ENCODE assay signal across 28 cellular contexts in genomic region chr15:82021021-82021420, GRCh38. TPM values are rescaled to one million over a fixed set of nuclear protein-coding genes. Genes with fewer than 3 reads are reported as not detected.
DNase-seq lines count a peak whose midpoint lies in the region; ATAC-seq, FAIRE-seq and TF ChIP-seq lines count a peak whose summit lies in the region.
"Had no signal": no experiment of that assay in that cellular context is flagged by ENCODE, and none has a peak within 500 bp of the region (broad histone marks: within the 10 kb centered on the region; RNA-seq: fewer than 3 reads in every experiment).

No MANE protein-coding gene starts in this region.

- H3K9me1 ChIP-seq in keratinocyte (ENCODE audit: control insufficient read depth, extremely low read depth, insufficient read depth, low read length), result no peaks in the 10 kb centered on the region

- dilution Hi-C loops in keratinocyte (cut with MboI; ENCODE audit: extremely low pct_ligation_motif_present, low sequenced_read_pairs), result no loop called here

- intact Hi-C loops in CD4-positive, alpha-beta memory T cell (cut with micrococcal nuclease), result no loop called here

- no peak overlapping the region for H3K4me3 Mint-ChIP-seq in GM23338
- H3K4me3 Mint-ChIP-seq in CD4-positive, alpha-beta memory T cell, result no peak overlapping the region
- H3K4me3 Mint-ChIP-seq: activated CD4-positive, alpha-beta T cell treated with anti-CD3 and anti-CD28 coated beads, Interleukin-2, amount 10 ng/mL, durations not matched to agents 24 days and 14 days; activated naive CD4-positive, alpha-beta T cell treated with anti-CD3 and anti-CD28 coated beads for 36 hours had no signal

- H3K4me3 ChIP-seq in GM23338 (no peak overlapping the region), keratinocyte (ENCODE audit: control insufficient read depth in 2 of 3, extremely low read depth in 1 of 3, insufficient read depth in 2 of 3, low read depth in 1 of 3, low read length in 3 of 3) (no peak overlapping the region)
- no peak overlapping the region for H3K4me3 ChIP-seq in CD4-positive, alpha-beta memory T cell (ENCODE audit: low read length in 2 of 2)
- H3K4me3 ChIP-seq: cardiac muscle cell, coronary artery, esophagus muscularis mucosa, gastrocnemius medialis, SK-N-MC, testis had no signal

- CTCF ChIA-PET in CD4-positive, alpha-beta memory T cell (lab: Charles Lee; ENCODE audit: partially characterized antibody), result no interaction called here

- H3K4me2 ChIP-seq in GM23338, result no peak overlapping the region
- H3K4me2 ChIP-seq in keratinocyte (ENCODE audit: control insufficient read depth, extremely low read depth, insufficient read depth, low read depth, low read length), result no peak overlapping the region

- H3K27me3 ChIP-seq in GM23338 (ENCODE audit: insufficient read depth), result no peaks in the 10 kb centered on the region
- H3K27me3 ChIP-seq in keratinocyte (ENCODE audit: control insufficient read depth, extremely low read depth, insufficient read depth, low read length), result peaks cover 8% of the 10 kb centered on the region
- no peaks in the 10 kb centered on the region for H3K27me3 ChIP-seq in CD4-positive, alpha-beta memory T cell (ENCODE audit: insufficient read depth, low read length)
- H3K27me3 ChIP-seq: cardiac muscle cell, esophagus muscularis mucosa, gastrocnemius medialis, testis had no signal

- H3K79me2 ChIP-seq in GM23338 (replicated peaks; ENCODE audit: insufficient read depth) (no peaks in the 10 kb centered on the region), keratinocyte (ENCODE audit: control insufficient read depth, insufficient read depth, low read length) (no peaks in the 10 kb centered on the region)

- H3K9ac ChIP-seq in keratinocyte (ENCODE audit: control insufficient read depth, extremely low read depth, insufficient read depth, low read length), result no peak overlapping the region

- H3K9me3 ChIP-seq in keratinocyte (ENCODE audit: control insufficient read depth, low read depth, low read length), result no peaks in the 10 kb centered on the region
- no peaks in the 10 kb centered on the region for H3K9me3 ChIP-seq in CD4-positive, alpha-beta memory T cell (ENCODE audit: control insufficient read depth in 1 of 2, low read length in 2 of 2)
- H3K9me3 ChIP-seq: esophagus muscularis mucosa, gastrocnemius medialis, testis had no signal

- H3K27ac ChIP-seq in GM23338 (ENCODE audit: low read depth), result no peak overlapping the region
- no peak overlapping the region for H3K27ac ChIP-seq in keratinocyte (ENCODE audit: control insufficient read depth, insufficient read depth, low read length)
- H3K27ac ChIP-seq in CD4-positive, alpha-beta memory T cell (ENCODE audit: low read depth, low read length), result no peak overlapping the region
- H3K27ac ChIP-seq: cardiac muscle cell, coronary artery, esophagus muscularis mucosa, gastrocnemius medialis, SK-N-MC, testis had no signal

- H3F3A ChIP-seq in GM23338 (replicated peaks; ENCODE audit: low read depth), result no peaks in the 10 kb centered on the region

- H3K27ac Mint-ChIP-seq in GM23338, result no peak overlapping the region
- no peak overlapping the region for H3K27ac Mint-ChIP-seq in CD4-positive, alpha-beta memory T cell
- H3K27ac Mint-ChIP-seq: activated CD4-positive, alpha-beta T cell treated with anti-CD3 and anti-CD28 coated beads, Interleukin-2, amount 10 ng/mL, durations not matched to agents 24 days and 14 days; activated naive CD4-positive, alpha-beta T cell treated with anti-CD3 and anti-CD28 coated beads for 36 hours had no signal

- H3K36me3 ChIP-seq in GM23338 (ENCODE audit: insufficient read depth) (no peaks in the 10 kb centered on the region), keratinocyte (ENCODE audit: control insufficient read depth in 2 of 2, extremely low read depth in 1 of 2, insufficient read depth in 2 of 2, low read length in 2 of 2) (no peaks in the 10 kb centered on the region)
- no peaks in the 10 kb centered on the region for H3K36me3 ChIP-seq in CD4-positive, alpha-beta memory T cell (ENCODE audit: insufficient read depth, low read length)
- H3K36me3 ChIP-seq: cardiac muscle cell, esophagus muscularis mucosa, gastrocnemius medialis had no signal

- H4K20me1 ChIP-seq in GM23338 (replicated peaks; ENCODE audit: insufficient read depth), result no peaks in the 10 kb centered on the region
- H4K20me1 ChIP-seq in keratinocyte (ENCODE audit: control insufficient read depth, extremely low read depth, insufficient read depth, low read length), result no peaks in the 10 kb centered on the region

- TF ChIP-seq CTCF in GM23338 (conservative IDR thresholded peaks at IDR 0.05; ENCODE audit: low read depth in 2 of 2) (no peak), keratinocyte (optimal IDR thresholded peaks at IDR 0.05 in 1 of 3, IDR thresholded peaks at IDR 0.05 in 1 of 3, conservative IDR thresholded peaks at IDR 0.05 in 1 of 3; ENCODE audit: extremely low read depth in 1 of 3, insufficient read depth in 2 of 3, low read length in 3 of 3) (no peak)

- no peaks in the 10 kb centered on the region for H3K9me3 Mint-ChIP-seq in GM23338
- H3K9me3 Mint-ChIP-seq in CD4-positive, alpha-beta memory T cell, result peaks cover 0 to 4% (median 0%) of the 10 kb centered on the region in 8 donors
- H3K9me3 Mint-ChIP-seq: activated CD4-positive, alpha-beta T cell treated with anti-CD3 and anti-CD28 coated beads, Interleukin-2, amount 10 ng/mL, durations not matched to agents 24 days and 14 days; activated naive CD4-positive, alpha-beta T cell treated with anti-CD3 and anti-CD28 coated beads for 36 hours had no signal

- no peak for ATAC-seq in GM23338
- ATAC-seq: gastrocnemius medialis, sciatic nerve had no signal

- H3K36me3 Mint-ChIP-seq in GM23338 (ENCODE audit: low read depth), result no peaks in the 10 kb centered on the region
- no peaks in the 10 kb centered on the region for H3K36me3 Mint-ChIP-seq in CD4-positive, alpha-beta memory T cell

- peak; percentile 23 for FAIRE-seq in keratinocyte (lab: Jason Lieb, UNC)
- FAIRE-seq: D721Med, G401.6, GM18507, islet of Langerhans had no signal

- H3K4me1 ChIP-seq in GM23338 (ENCODE audit: insufficient read depth) (no peaks in the 10 kb centered on the region), keratinocyte (ENCODE audit: control insufficient read depth, extremely low read depth, insufficient read depth, low read length) (peaks cover 10% of the 10 kb centered on the region)
- no peaks in the 10 kb centered on the region for H3K4me1 ChIP-seq in CD4-positive, alpha-beta memory T cell (ENCODE audit: insufficient read depth, low read length)
- H3K4me1 ChIP-seq: gastrocnemius medialis had no signal

- POLR2A ChIA-PET in CD4-positive, alpha-beta memory T cell (lab: Charles Lee; ENCODE audit: partially characterized antibody), result no interaction called here

- peaks cover 6% of the 10 kb centered on the region; the same call in 2 of the 3 replicates for H3K4me1 Mint-ChIP-seq in GM23338
- H3K4me1 Mint-ChIP-seq in CD4-positive, alpha-beta memory T cell, result no peaks in the 10 kb centered on the region
- H3K4me1 Mint-ChIP-seq: activated CD4-positive, alpha-beta T cell treated with anti-CD3 and anti-CD28 coated beads, Interleukin-2, amount 10 ng/mL, durations not matched to agents 24 days and 14 days had no signal

- H3K9me2 ChIP-seq in GM23338 (ENCODE audit: insufficient read depth), result peaks cover 19% of the 10 kb centered on the region

- H3K27me3 Mint-ChIP-seq in GM23338 (ENCODE audit: insufficient read depth, low read depth, poor library complexity), result peaks cover 2% of the 10 kb centered on the region
- peaks cover 11 to 23% of the 10 kb centered on the region in 2 donors for H3K27me3 Mint-ChIP-seq in CD4-positive, alpha-beta memory T cell

- 0 out of 2 replicates have a peak overlapping the region, but pooled peaks have one; percentile 47 for H2AFZ ChIP-seq in GM23338
- H2AFZ ChIP-seq in keratinocyte (ENCODE audit: control insufficient read depth, low read length), result no peak overlapping the region

- DNase-seq in DMS 273 (lab: John Stamatoyannopoulos, UW; ENCODE audit: unreplicated experiment) (peak; percentile 35), GM23338 (ENCODE audit: low spot score) (no peak), NCI-H446 treated with DMSO at 0.1 percent for 48 hours (lab: John Stamatoyannopoulos, UW) (peak; percentile 81), keratinocyte (ENCODE audit: low read depth, low spot score) (no peak)
- no peak for DNase-seq in activated CD8-positive, alpha-beta memory T cell treated with anti-CD3 and anti-CD28 coated beads for 24 hours
- DNase-seq in activated CD4-positive, CD25-positive, alpha-beta regulatory T cell (lab: John Stamatoyannopoulos, UW), result no peak
- DNase-seq in CD4-positive, alpha-beta memory T cell, result no peak
- DNase-seq: activated CD4-positive, alpha-beta T cell treated with anti-CD3 and anti-CD28 coated beads, Interleukin-2, amount 10 ng/mL, durations not matched to agents 24 days and 14 days; activated naive CD4-positive, alpha-beta T cell treated with anti-CD3 and anti-CD28 coated beads for 36 hours; activated T-cell treated with anti-CD3 and anti-CD28 coated beads, Interleukin-2, amount 50 U/mL, for 48 hours; gastrocnemius medialis; hypothalamus; KG1; NCI-H2029 treated with DMSO at 0.1 percent for 48 hours; NCI-H524 treated with DMSO at 0.1 percent for 48 hours; posterior cingulate gyrus; stimulated activated naive CD4-positive, alpha-beta T cell treated with Interleukin-2 at 50 U/mL for 16 hours; T-helper 2 cell; testis had no signal

TF ChIP-seq in GM23338, 12 proteins besides CTCF, POLR2A, EP300 and RAD21:
- no peak for TF ChIP-seq EZH2phosphoT487 (IDR thresholded peaks at IDR 0.05; ENCODE audit: unreplicated experiment)
- no peak for TF ChIP-seq EZH2 (IDR thresholded peaks at IDR 0.05; ENCODE audit: low read depth, unreplicated experiment)
- TF ChIP-seq ZNF331 (CRISPR knock-in tag; IDR thresholded peaks at IDR 0.05; ENCODE audit: low read depth), result no peak
- no peak for TF ChIP-seq NANOG (IDR thresholded peaks at IDR 0.05; ENCODE audit: borderline replicate concordance)
- TF ChIP-seq JUNB (IDR thresholded peaks at IDR 0.05; ENCODE audit: unreplicated experiment), result no peak

RNA-seq across cellular contexts. Expression of gene MEX3B, which starts 24.8 kb away (rescaled TPM):
- 15.7 and 16.2 TPM in 2 replicates for total RNA-seq in GM23338 (2014; rRNA removed; shearing (Covaris generic))
- polyA plus RNA-seq in GM23338 (2016; fragmentation: Nextera tagmentation; extraction: Ambion mirVana) (5.3 TPM in 2 replicates), keratinocyte (0.16 to 0.18 TPM (median 0.17 TPM) in 3 replicates)
- polyA plus RNA-seq in keratinocyte (2011; ENCODE audit: low read depth), result 0.87 TPM
- polyA plus RNA-seq in keratinocyte (2011; cell fraction: cytosol; rRNA removed), result 0.11 and 0.17 TPM in 2 replicates
- polyA plus RNA-seq in keratinocyte (2011; cell fraction: nucleus; rRNA removed), result 0.25 and 0.28 TPM in 2 replicates
- 0.31 and 0.54 TPM in 2 replicates for polyA plus RNA-seq in keratinocyte (2012; ENCODE audit: low replicate concordance)
- polyA minus RNA-seq in keratinocyte, result 0.20 TPM in 1 of 3 replicates, not detected in the others
- 1.2 TPM for polyA minus RNA-seq in keratinocyte (2011; cell fraction: cytosol; rRNA and poly(A)+ RNA removed)
- polyA minus RNA-seq in keratinocyte (2011; cell fraction: nucleus; rRNA and poly(A)+ RNA removed), result 0.21 and 0.54 TPM in 2 replicates
- 1 to 10 TPM; 1.6 TPM for total RNA-seq in CD4-positive, alpha-beta memory T cell
- polyA plus RNA-seq in CD4-positive, alpha-beta memory T cell, result not detected

Comparison
In these comparisons a context has a peak if more than half of its experiments do, and no peak if none do; other contexts are left out.
1. DNase-seq: peak in DMS 273 (single experiment) and NCI-H446 treated with DMSO at 0.1 percent for 48 hours (single experiment); none in GM23338 (single experiment), keratinocyte (single experiment), activated CD8-positive, alpha-beta memory T cell treated with anti-CD3 and anti-CD28 coated beads for 24 hours (single experiment), activated CD4-positive, CD25-positive, alpha-beta regulatory T cell (0 of 4) and CD4-positive, alpha-beta memory T cell (0 of 5).